Comparison of ENCODE assay signal across 8 cellular contexts in the genomic region with DNA sequence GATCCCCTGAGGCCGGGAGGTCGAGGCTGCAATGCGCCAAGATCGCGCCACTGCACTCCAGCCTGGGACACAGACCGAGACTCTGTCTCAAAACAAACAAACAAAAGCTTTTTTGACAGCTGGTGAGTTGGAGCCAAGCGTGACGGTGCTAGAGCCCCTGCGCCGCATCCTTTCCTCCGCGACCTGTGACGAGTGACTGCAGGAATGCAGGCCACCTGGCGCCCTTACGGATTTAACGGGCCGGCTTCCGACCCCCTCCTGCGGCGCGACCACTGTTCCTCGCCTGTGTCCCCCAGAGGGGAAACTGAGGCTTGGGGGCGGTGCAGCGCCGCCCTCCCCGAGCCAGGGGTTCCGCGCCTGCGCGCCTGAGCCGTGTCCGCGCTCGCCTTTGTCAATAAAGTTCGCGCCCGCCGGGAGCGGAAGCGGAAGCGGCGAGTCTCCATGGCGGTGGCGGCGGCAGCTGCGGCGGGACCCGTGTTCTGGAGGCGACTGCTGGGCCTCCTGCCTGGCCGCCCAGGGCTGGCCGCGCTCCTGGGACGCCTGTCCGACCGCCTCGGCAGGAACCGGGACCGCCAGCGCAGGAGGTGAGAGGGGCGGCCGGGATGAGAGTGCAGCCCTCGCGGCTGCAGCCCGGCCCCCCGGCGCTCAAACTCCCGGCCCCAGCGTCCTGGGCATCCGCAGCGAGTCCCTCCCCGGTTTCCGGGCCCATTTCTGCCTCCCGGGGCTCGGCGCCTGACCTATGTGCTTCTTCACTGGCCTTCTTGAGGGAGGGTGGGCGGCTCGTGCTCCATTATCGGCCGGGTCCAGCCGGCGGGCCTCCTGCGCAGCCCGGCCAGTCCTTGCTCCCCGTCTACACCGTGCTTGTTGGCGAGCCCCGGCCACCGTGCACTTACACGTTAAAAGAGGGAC. TPM values are rescaled to one million over a fixed set of nuclear protein-coding genes. Genes with fewer than 3 reads are reported as not detected.
DNase-seq lines count a peak whose midpoint lies in the region; ATAC-seq, FAIRE-seq and TF ChIP-seq lines count a peak whose summit lies in the region.

A gene with protein sequence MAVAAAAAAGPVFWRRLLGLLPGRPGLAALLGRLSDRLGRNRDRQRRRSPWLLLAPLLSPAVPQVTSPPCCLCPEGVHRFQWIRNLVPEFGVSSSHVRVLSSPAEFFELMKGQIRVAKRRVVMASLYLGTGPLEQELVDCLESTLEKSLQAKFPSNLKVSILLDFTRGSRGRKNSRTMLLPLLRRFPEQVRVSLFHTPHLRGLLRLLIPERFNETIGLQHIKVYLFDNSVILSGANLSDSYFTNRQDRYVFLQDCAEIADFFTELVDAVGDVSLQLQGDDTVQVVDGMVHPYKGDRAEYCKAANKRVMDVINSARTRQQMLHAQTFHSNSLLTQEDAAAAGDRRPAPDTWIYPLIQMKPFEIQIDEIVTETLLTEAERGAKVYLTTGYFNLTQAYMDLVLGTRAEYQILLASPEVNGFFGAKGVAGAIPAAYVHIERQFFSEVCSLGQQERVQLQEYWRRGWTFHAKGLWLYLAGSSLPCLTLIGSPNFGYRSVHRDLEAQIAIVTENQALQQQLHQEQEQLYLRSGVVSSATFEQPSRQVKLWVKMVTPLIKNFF (plus strand): TSS at position 425 of the 909 bp plus-strand sequence. CDS start 17 bp downstream, at position 442.

- DNase-seq in IMR-90 (peak; percentile 67), SJSA1 (ENCODE audit: low read depth in 1 of 2, low spot score in 2 of 2) (peak; percentile 92 to 96), frontal cortex (ENCODE audit: low spot score in 2 of 2) (peak; percentile 88 to 89), neuronal stem cell (ENCODE audit: low spot score) (peak; percentile 58), superior temporal gyrus (ENCODE audit: extremely low spot score) (peak; percentile 85)
- DNase-seq in activated naive CD4-positive, alpha-beta T cell treated with Interleukin-2 at 50 U/mL for 16 hours = peak; percentile 84

- intact Hi-C loops in IMR-90 (cut with micrococcal nuclease) = no loop called here

- no peak for TF ChIP-seq RAD21 in IMR-90 (IDR thresholded peaks at IDR 0.05; ENCODE audit: low read length)

- H2AK5ac ChIP-seq in IMR-90 (ENCODE audit: low read depth, low read length) (peak within 1 kb of the TSS; percentile 92), neuronal stem cell (ENCODE audit: low read depth, low read length) (peak within 1 kb of the TSS; percentile 91)

- BruUV-seq in IMR-90 (replicated peaks; lab: Mats Ljungman, UMichigan) = no TSS peak

- H3K27me3 ChIP-seq in ACC112 (ENCODE audit: insufficient read depth, low read length) (no peaks in the 10 kb centered on the region), IMR-90 (ENCODE audit: control insufficient read depth, insufficient read depth, low read length) (no peaks in the 10 kb centered on the region), SJSA1 (replicated peaks) (no peaks in the 10 kb centered on the region), neuronal stem cell (ENCODE audit: control insufficient read depth in 3 of 3, insufficient read depth in 3 of 3, low read depth in 1 of 3, low read length in 3 of 3) (no peaks in the 10 kb centered on the region)

- 5% methylated on average over 65 of the region's 89 CpGs; no CpG with 5 or more reads in 1 of the 2 experiments for WGBS in IMR-90 (ENCODE audit: extremely low coverage in 2 of 2, insufficient read length in 1 of 2), 2 experiments
- WGBS in neuronal stem cell (ENCODE audit: extremely low coverage in 2 of 2, insufficient read length in 2 of 2, insufficient replicate concordance in 1 of 2), 2 donors = no CpG with 5 or more reads among the region's 89 CpGs

- H3K9me3 ChIP-seq in IMR-90 (ENCODE audit: control insufficient read depth, insufficient read depth, low read length) (no peaks in the 10 kb centered on the region), SJSA1 (replicated peaks) (no peaks in the 10 kb centered on the region), neuronal stem cell (replicated peaks in 1 of 2; ENCODE audit: control insufficient read depth in 2 of 2, insufficient read depth in 1 of 2, low read depth in 1 of 2, low read length in 2 of 2) (no peaks in the 10 kb centered on the region)

- H2AFZ ChIP-seq in ACC112 (ENCODE audit: low read length, unreplicated experiment) = peak within 1 kb of the TSS; percentile 37
- H2AFZ ChIP-seq in IMR-90 (replicated peaks; ENCODE audit: low read length, poor library complexity) = peak within 1 kb of the TSS; percentile 96
- H2AFZ ChIP-seq in neuronal stem cell (ENCODE audit: low read length) = peak within 1 kb of the TSS; percentile 84

- H4K20me1 ChIP-seq in IMR-90 (ENCODE audit: insufficient read depth, low read length) = peaks cover 18% of the 10 kb centered on the region; the same call in 1 of the 2 replicates

- peaks cover 72% of the 10 kb centered on the region for H3K4me1 ChIP-seq in ACC112 (ENCODE audit: control insufficient read depth, insufficient read depth, low read length, unreplicated experiment)
- peaks cover 25% of the 10 kb centered on the region for H3K4me1 ChIP-seq in IMR-90 (ENCODE audit: control insufficient read depth, insufficient read depth, low read length)
- peaks cover 86% of the 10 kb centered on the region for H3K4me1 ChIP-seq in SJSA1 (replicated peaks)
- H3K4me1 ChIP-seq in neuronal stem cell (ENCODE audit: control insufficient read depth in 2 of 2, insufficient read depth in 1 of 2, low read depth in 1 of 2, low read length in 2 of 2) = peaks cover 26 to 39% of the 10 kb centered on the region in 2 donors

- peak within 1 kb of the TSS; percentile 52 for H2BK12ac ChIP-seq in neuronal stem cell (ENCODE audit: low read length)

- ATAC-seq in IMR-90 (ENCODE audit: low read depth) = peak; percentile 52

- peak within 1 kb of the TSS; percentile 98 for H4K5ac ChIP-seq in IMR-90 (ENCODE audit: low read depth, low read length)

- H2BK5ac ChIP-seq in IMR-90 (ENCODE audit: low read depth, low read length, poor library complexity, severe bottlenecking) (peak within 1 kb of the TSS; percentile 84), neuronal stem cell (ENCODE audit: low read length) (peak within 1 kb of the TSS; percentile 77)

- H4K8ac ChIP-seq in IMR-90 (ENCODE audit: low read depth in 2 of 2, low read length in 2 of 2) = peak within 1 kb of the TSS; percentile 91 to 99
- H4K8ac ChIP-seq in neuronal stem cell (ENCODE audit: low read depth, low read length) = peak within 1 kb of the TSS; percentile 89

- H3K56ac ChIP-seq in IMR-90 (ENCODE audit: extremely low read depth, insufficient read depth, low read length) = peak within 1 kb of the TSS; percentile 35

- H3K4me3 ChIP-seq in ACC112 (ENCODE audit: low read depth, low read length) (peak within 1 kb of the TSS; percentile 91), IMR-90 (ENCODE audit: insufficient read depth, low read depth, low read length) (peak within 1 kb of the TSS; percentile 81), SJSA1 (peak within 1 kb of the TSS; percentile 88), neuronal stem cell (ENCODE audit: low read length in 2 of 2) (peak within 1 kb of the TSS; percentile 98 to 99)

- H3K36me3 ChIP-seq in ACC112 (ENCODE audit: insufficient read depth, low read length) (no peaks in the 10 kb centered on the region), IMR-90 (ENCODE audit: control insufficient read depth, insufficient read depth, low read length) (no peaks in the 10 kb centered on the region; the same call in none of the 2 replicates), SJSA1 (peaks cover 25% of the 10 kb centered on the region), neuronal stem cell (replicated peaks in 1 of 2; ENCODE audit: control insufficient read depth in 2 of 2, insufficient read depth in 2 of 2, low read length in 2 of 2) (peaks cover 0 to 30% of the 10 kb centered on the region in 2 donors)

- POLR2A ChIA-PET in IMR-90 (lab: Charles Lee; ENCODE audit: unreplicated experiment) = no interaction called here

- no peak for TF ChIP-seq CTCF in IMR-90 (conservative IDR thresholded peaks at IDR 0.05; ENCODE audit: low read depth, low read length)

- H2BK20ac ChIP-seq in IMR-90 (ENCODE audit: low read depth, low read length) = peak within 1 kb of the TSS; percentile 91

- peak within 1 kb of the TSS; percentile 88 for H3K18ac ChIP-seq in IMR-90 (ENCODE audit: low read depth, low read length)
- peak within 1 kb of the TSS; percentile 95 for H3K18ac ChIP-seq in neuronal stem cell (ENCODE audit: low read length)

- CTCF ChIA-PET in IMR-90 (lab: Yijun Ruan, JAX) = interaction anchor here (0.7 to 0.8 kb wide), 2 partner anchors 16 to 88 kb away, joined by 3 to 6 read pairs; no protein-coding TSS in a partner anchor

- H3K14ac ChIP-seq in IMR-90 (replicated peaks; ENCODE audit: low read depth, low read length) (peak within 1 kb of the TSS; percentile 94), neuronal stem cell (ENCODE audit: low read length) (peak within 1 kb of the TSS; percentile 86)

- H3K23ac ChIP-seq in IMR-90 (ENCODE audit: low read depth, low read length) (peak within 1 kb of the TSS; percentile 89; the same call in 1 of the 2 replicates), neuronal stem cell (ENCODE audit: low read depth, low read length, poor library complexity) (peak within 1 kb of the TSS; percentile 50)

- peak within 1 kb of the TSS; percentile 83 for H2AK9ac ChIP-seq in IMR-90 (replicated peaks; ENCODE audit: low read depth, low read length, poor library complexity)

- TF ChIP-seq POLR2A in GM18526 (IDR thresholded peaks at IDR 0.05; ENCODE audit: extremely low read depth, insufficient read length) (peak; percentile 64), IMR-90 (IDR thresholded peaks at IDR 0.05; ENCODE audit: low read depth, low read length) (peak; percentile 96)

- H3K4me2 ChIP-seq in IMR-90 (ENCODE audit: low read depth, low read length) (peak within 1 kb of the TSS; percentile 89), neuronal stem cell (ENCODE audit: insufficient read depth, low read length, poor library complexity, severe bottlenecking) (peak within 1 kb of the TSS; percentile 83)

- H3K9ac ChIP-seq in IMR-90 (ENCODE audit: low read depth, low read length) = peak within 1 kb of the TSS; percentile 78
- peak within 1 kb of the TSS; percentile 96 for H3K9ac ChIP-seq in neuronal stem cell (ENCODE audit: low read depth, low read length, poor library complexity)

- H4K91ac ChIP-seq in IMR-90 (ENCODE audit: insufficient read depth, low read depth, low read length) = peak within 1 kb of the TSS; percentile 94
- H4K91ac ChIP-seq in neuronal stem cell (ENCODE audit: low read depth, low read length, poor library complexity) = peak within 1 kb of the TSS; percentile 56

- H3K79me1 ChIP-seq in IMR-90 (ENCODE audit: low read depth in 1 of 2, low read length in 2 of 2) (peaks cover 6 to 44% of the 10 kb centered on the region in 2 experiments; a peak in 3 of 4 replicates), neuronal stem cell (ENCODE audit: low read depth, low read length) (peaks cover 14% of the 10 kb centered on the region)

- dilution Hi-C loops in IMR-90 (cut with HindIII; ENCODE audit: low sequenced_read_pairs, unreplicated experiment) = no loop called here

- peaks cover 48% of the 10 kb centered on the region for H3K79me2 ChIP-seq in ACC112 (ENCODE audit: control insufficient read depth, insufficient read depth, low read length, unreplicated experiment)

- H3K4ac ChIP-seq in IMR-90 (ENCODE audit: low read depth, low read length) (peak within 1 kb of the TSS; percentile 88), neuronal stem cell (ENCODE audit: low read length) (peak within 1 kb of the TSS; percentile 38)

- in situ Hi-C loops in IMR-90 (cut with MboI; ENCODE audit: low sequenced_read_pairs) = no loop called here

- peak within 1 kb of the TSS; percentile 82; the same call in 2 of the 3 replicates for H2BK15ac ChIP-seq in IMR-90 (ENCODE audit: low read depth, low read length)
- peak within 1 kb of the TSS; percentile 91 for H2BK15ac ChIP-seq in neuronal stem cell (ENCODE audit: low read length)

- H2BK120ac ChIP-seq in IMR-90 (ENCODE audit: low read depth, low read length) (peak within 1 kb of the TSS; percentile 84), neuronal stem cell (ENCODE audit: low read depth, low read length) (peak within 1 kb of the TSS; percentile 68)

- H3K27ac ChIP-seq in ACC112 (ENCODE audit: low read depth, low read length) = peak within 1 kb of the TSS; percentile 99
- peak within 1 kb of the TSS; percentile 88 for H3K27ac ChIP-seq in IMR-90 (ENCODE audit: insufficient read depth, low read length)
- peak within 1 kb of the TSS; percentile 78 for H3K27ac ChIP-seq in SJSA1
- peak within 1 kb of the TSS; percentile 24 for H3K27ac ChIP-seq in neuronal stem cell (replicated peaks; ENCODE audit: low read length)

- H3K9me1 ChIP-seq in IMR-90 (ENCODE audit: insufficient read depth, low read length) = peaks cover 26% of the 10 kb centered on the region

- FAIRE-seq in frontal cortex (lab: Jason Lieb, UNC) = no peak

RNA-seq across cellular contexts. Expression of the gene that starts here (rescaled TPM):
- total RNA-seq in IMR-90 (2012; rRNA removed) (14.4 and 18.5 TPM in 2 replicates), frontal cortex (18.8 TPM)
- 35.5 and 43.2 TPM in 2 replicates for polyA plus RNA-seq in IMR-90 (2012; rRNA removed)
- 26.3 and 45.8 TPM in 2 replicates for polyA plus RNA-seq in IMR-90 (2012; cell fraction: cytosol; rRNA removed)
- polyA plus RNA-seq in IMR-90 (2012; cell fraction: nucleus; rRNA removed; ENCODE audit: low replicate concordance) = 189 and 191 TPM in 2 replicates
- 43.6 and 64.1 TPM in 2 replicates for total RNA-seq in SJSA1 (2014; rRNA removed; shearing (Covaris generic))
- 28.6 TPM for polyA plus RNA-seq in neuronal stem cell (2013, experiment 1 of 2)
- 27.5 TPM for polyA plus RNA-seq in neuronal stem cell (2013, experiment 2 of 2)

Comparison
In these comparisons a context has a peak if more than half of its experiments do, and no peak if none do; other contexts are left out.
1. Peak in every context shown above with its lines: DNase-seq, ATAC-seq, H3K4me3 ChIP-seq and H3K27ac ChIP-seq.
2. H2AFZ ChIP-seq: peak in every context shown above with its lines; median percentile 96 in IMR-90; 84 in neuronal stem cell; 37 in ACC112.
3. H3K27ac ChIP-seq: peak in every context shown above with its lines; median percentile 99 in ACC112; 88 in IMR-90; 78 in SJSA1; 24 in neuronal stem cell.